11 cellular contexts compared by ENCODE assay signal in the genomic region with DNA sequence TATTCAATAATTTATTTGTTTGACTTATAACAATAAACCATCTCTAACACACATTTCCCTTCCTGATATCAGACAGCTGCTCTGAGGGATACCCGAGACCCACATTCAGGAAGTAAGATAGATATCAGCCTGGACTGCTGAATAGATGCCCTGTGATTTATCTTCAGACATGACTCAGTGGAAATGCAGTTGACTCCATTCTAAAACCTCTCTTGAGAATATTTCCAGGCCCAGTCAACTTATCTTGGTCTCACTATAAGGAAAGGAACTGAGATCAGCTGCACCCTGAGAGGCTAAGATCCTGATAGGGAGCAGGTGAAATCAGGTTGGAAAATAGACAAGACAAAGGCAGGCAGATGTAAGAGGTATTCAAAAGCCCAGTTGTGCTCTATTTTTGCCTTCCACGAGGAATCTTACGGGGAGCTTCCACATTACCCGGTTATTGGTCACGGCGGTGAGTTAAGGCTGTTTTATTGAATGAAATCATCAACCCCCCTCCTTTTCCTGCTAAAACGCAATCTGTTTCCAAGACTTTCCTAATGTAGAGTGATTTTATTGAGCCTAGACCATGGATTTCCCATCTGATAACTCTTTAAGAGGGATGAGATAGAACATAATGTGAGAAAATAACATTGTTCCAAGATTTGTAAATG. TPM values are rescaled to one million over a fixed set of nuclear protein-coding genes. Genes with fewer than 3 reads are reported as not detected.
DNase-seq lines count a peak whose midpoint lies in the region; ATAC-seq and TF ChIP-seq lines count a peak whose summit lies in the region.
"Had no signal": no experiment of that assay in that cellular context is flagged by ENCODE, and none has a peak within 500 bp of the region (broad histone marks: within the 10 kb centered on the region; RNA-seq: fewer than 3 reads in every experiment).

No MANE protein-coding gene starts in this region.

- DNase-seq in GM03348 (ENCODE audit: low spot score) (peak; percentile 46), RWPE2 (ENCODE audit: low spot score) (no peak), endodermal cell (no peak), non-pigmented ciliary epithelial cell (ENCODE audit: low read depth) (peak; percentile 73), DMS 273 (lab: John Stamatoyannopoulos, UW; ENCODE audit: unreplicated experiment) (no peak), natural killer cell (no peak)
- DNase-seq in NK-92 treated with Interleukin-12 subunit alpha and Interleukin-12 subunit beta, amount 100 ng/mL, for 24 hours (lab: John Stamatoyannopoulos, UW) = no peak
- DNase-seq in central memory CD4-positive, alpha-beta T cell = no peak

- no peaks in the 10 kb centered on the region for H3K9me3 Mint-ChIP-seq in endodermal cell
- no peaks in the 10 kb centered on the region for H3K9me3 Mint-ChIP-seq in natural killer cell
- H3K9me3 Mint-ChIP-seq: memory B cell, type B pancreatic cell had no signal

- ATAC-seq in RWPE2 (ENCODE audit: low read depth) (peak; percentile 61), natural killer cell (no peak)

- WGBS in endodermal cell (ENCODE audit: insufficient coverage in 1 of 2, insufficient read length in 1 of 2), 2 experiments = 75 to 81% methylated on average over 6 to 7 of the region's 7 CpGs

- intact Hi-C loops in natural killer cell (cut with micrococcal nuclease) = loop anchor here (1.0 to 10.0 kb wide), 2 partner anchors 172 to 259 kb away; partner anchors contain the start of gene VARS2

- H3K4me3 ChIP-seq in RWPE2 (ENCODE audit: severe bottlenecking) = no peak overlapping the region
- peak overlapping the region; percentile 25 for H3K4me3 ChIP-seq in endodermal cell (ENCODE audit: low read length)
- H3K4me3 ChIP-seq: gastroesophageal sphincter had no signal

- H3K27me3 Mint-ChIP-seq in endodermal cell (ENCODE audit: insufficient read depth) (no peaks in the 10 kb centered on the region), natural killer cell (ENCODE audit: low read depth in 2 of 2) (peaks cover 2 to 12% of the 10 kb centered on the region in 2 donors)
- H3K27me3 Mint-ChIP-seq: type B pancreatic cell had no signal

- H3K9me3 ChIP-seq in RWPE2 (ENCODE audit: severe bottlenecking) (no peaks in the 10 kb centered on the region), endodermal cell (ENCODE audit: control insufficient read depth, low read length) (no peaks in the 10 kb centered on the region)
- H3K9me3 ChIP-seq: gastroesophageal sphincter had no signal

- H3K36me3 Mint-ChIP-seq in endodermal cell (ENCODE audit: low read depth) (no peaks in the 10 kb centered on the region), natural killer cell (no peaks in the 10 kb centered on the region)
- H3K36me3 Mint-ChIP-seq: memory B cell, type B pancreatic cell had no signal

- TF ChIP-seq CTCF in RWPE2 (IDR thresholded peaks at IDR 0.05; ENCODE audit: poor library complexity, severe bottlenecking) (no peak), endodermal cell (conservative IDR thresholded peaks at IDR 0.05) (no peak), natural killer cell (IDR thresholded peaks at IDR 0.05) (no peak)

- H3K4me1 Mint-ChIP-seq in endodermal cell (peaks cover 12% of the 10 kb centered on the region), natural killer cell (peaks cover 0 to 10% of the 10 kb centered on the region in 2 donors)
- H3K4me1 Mint-ChIP-seq: memory B cell had no signal

- no peaks in the 10 kb centered on the region for H3K27me3 ChIP-seq in RWPE2 (ENCODE audit: insufficient read depth, poor library complexity, severe bottlenecking)
- no peaks in the 10 kb centered on the region for H3K27me3 ChIP-seq in endodermal cell (ENCODE audit: control insufficient read depth, insufficient read depth, low read length, poor library complexity, severe bottlenecking)
- H3K27me3 ChIP-seq: gastroesophageal sphincter had no signal

- no peak overlapping the region for H3K9ac ChIP-seq in endodermal cell (ENCODE audit: extremely low read depth, low read length, poor library complexity, severe bottlenecking)

- H3K27ac ChIP-seq in RWPE2 (ENCODE audit: poor library complexity, severe bottlenecking) (peak overlapping the region; percentile 73), endodermal cell (ENCODE audit: low read depth, low read length) (no peak overlapping the region)

- H3K36me3 ChIP-seq in RWPE2 (ENCODE audit: low read depth) (no peaks in the 10 kb centered on the region), endodermal cell (ENCODE audit: control insufficient read depth, insufficient read depth, low read length) (no peaks in the 10 kb centered on the region)
- H3K36me3 ChIP-seq: gastroesophageal sphincter had no signal

- H3K4me1 ChIP-seq in RWPE2 (ENCODE audit: insufficient read depth, poor library complexity, severe bottlenecking) (peaks cover 12% of the 10 kb centered on the region), endodermal cell (ENCODE audit: control insufficient read depth, insufficient read depth, low read length) (peaks cover 10% of the 10 kb centered on the region)

- no peak overlapping the region for H3K27ac Mint-ChIP-seq in endodermal cell
- no peak overlapping the region for H3K27ac Mint-ChIP-seq in natural killer cell
- H3K27ac Mint-ChIP-seq: memory B cell had no signal

- H3K4me3 Mint-ChIP-seq in endodermal cell (no peak overlapping the region), natural killer cell (no peak overlapping the region)
- H3K4me3 Mint-ChIP-seq: memory B cell, type B pancreatic cell had no signal

RNA-seq across cellular contexts. Expression of gene C6orf15, which starts 25.5 kb away (rescaled TPM):
- total RNA-seq in endodermal cell (not detected), natural killer cell (not detected)
- polyA plus RNA-seq in endodermal cell (2013, experiment 1 of 2) = not detected
- polyA plus RNA-seq in endodermal cell (2013, experiment 2 of 2) = not detected
- total RNA-seq: gastroesophageal sphincter had no signal

RNA-seq across cellular contexts. Expression of gene PSORS1C1, which starts 27.7 kb away (rescaled TPM):
- total RNA-seq in endodermal cell (1 to 10 TPM; 1.1 to 1.2 TPM), natural killer cell (not detected)
- polyA plus RNA-seq in endodermal cell (2013, experiment 1 of 2) = not detected
- polyA plus RNA-seq in endodermal cell (2013, experiment 2 of 2) = not detected

RNA-seq across cellular contexts. Expression of gene CDSN, which starts 33.3 kb away (rescaled TPM):
- total RNA-seq in endodermal cell (not detected), natural killer cell (not detected)
- not detected for polyA plus RNA-seq in endodermal cell (2013, experiment 1 of 2)
- polyA plus RNA-seq in endodermal cell (2013, experiment 2 of 2) = not detected
- total RNA-seq: gastroesophageal sphincter had no signal

RNA-seq across cellular contexts. Expression of gene PSORS1C2, which starts 52.0 kb away (rescaled TPM):
- total RNA-seq in endodermal cell (not detected), natural killer cell (not detected)
- polyA plus RNA-seq in endodermal cell (2013, experiment 1 of 2) = not detected
- polyA plus RNA-seq in endodermal cell (2013, experiment 2 of 2) = not detected
- total RNA-seq: gastroesophageal sphincter had no signal

Comparison
In these comparisons a context has a peak if more than half of its experiments do, and no peak if none do; other contexts are left out.
1. DNase-seq: peak in GM03348 (single experiment) and non-pigmented ciliary epithelial cell (single experiment); none in RWPE2 (single experiment), endodermal cell (single experiment), NK-92 treated with Interleukin-12 subunit alpha and Interleukin-12 subunit beta, amount 100 ng/mL, for 24 hours (single experiment), DMS 273 (single experiment), central memory CD4-positive, alpha-beta T cell (single experiment) and natural killer cell (single experiment).